Comparison of ENCODE assay signal across 8 cellular contexts in genomic region chr11:66313321-66314185, GRCh38.
A peak's percentile ranks its signal among the peaks of the same experiment; 100 is the strongest.
DNase-seq lines count a peak whose midpoint lies in the region; ATAC-seq and TF ChIP-seq lines count a peak whose summit lies in the region.

No MANE protein-coding gene starts in this region.

- peak overlapping the region; percentile 98 for H3K27ac Mint-ChIP-seq in activated naive CD8-positive, alpha-beta T cell
- peak overlapping the region; percentile 96 for H3K27ac Mint-ChIP-seq in stimulated activated effector memory CD8-positive, alpha-beta T cell treated with anti-CD3 and anti-CD28 coated beads, Interleukin-12 subunit alpha, Interleukin-12 subunit beta, amount 100 ng/mL, for 72 hours

- peak overlapping the region; percentile 9; the same call in 1 of the 2 replicates for H3K4me3 ChIP-seq in HEK293 (ENCODE audit: low read depth, low read length)
- H3K4me3 ChIP-seq in iPS-11a (ENCODE audit: low read depth, low read length) = peak overlapping the region; percentile 39

- no peak for TF ChIP-seq CTCF in HEK293 (tag by site-specific recombination; IDR thresholded peaks at IDR 0.05)

- H3K9me3 ChIP-seq in HEK293 (ENCODE audit: control insufficient read depth, insufficient read depth, low read depth, low read length) = no peaks in the 10 kb centered on the region

- H3K4me1 ChIP-seq in HEK293 (ENCODE audit: control insufficient read depth, insufficient read depth, low read length) = no peaks in the 10 kb centered on the region

- H3K9me3 Mint-ChIP-seq in activated naive CD8-positive, alpha-beta T cell (ENCODE audit: low read depth) = no peaks in the 10 kb centered on the region
- no peaks in the 10 kb centered on the region for H3K9me3 Mint-ChIP-seq in stimulated activated effector memory CD8-positive, alpha-beta T cell treated with anti-CD3 and anti-CD28 coated beads, Interleukin-12 subunit alpha, Interleukin-12 subunit beta, amount 100 ng/mL, for 72 hours

- H3K36me3 ChIP-seq in HEK293 (ENCODE audit: control insufficient read depth in 2 of 2, insufficient read depth in 1 of 2, low read length in 2 of 2) = no peaks in the 10 kb centered on the region

- no peak for ATAC-seq in stimulated activated effector memory CD8-positive, alpha-beta T cell treated with anti-CD3 and anti-CD28 coated beads, Interleukin-12 subunit alpha, Interleukin-12 subunit beta, amount 100 ng/mL, for 72 hours
- ATAC-seq in GM19463 (IDR thresholded peaks at IDR 0.05; ENCODE audit: unreplicated experiment) (no peak), HG03045 (IDR thresholded peaks at IDR 0.05; ENCODE audit: unreplicated experiment) (no peak), GM19351 (IDR thresholded peaks at IDR 0.05; ENCODE audit: unreplicated experiment) (no peak)

- H3K4me1 Mint-ChIP-seq in activated naive CD8-positive, alpha-beta T cell (ENCODE audit: low read depth) = peaks cover 46% of the 10 kb centered on the region
- peaks cover 51% of the 10 kb centered on the region for H3K4me1 Mint-ChIP-seq in stimulated activated effector memory CD8-positive, alpha-beta T cell treated with anti-CD3 and anti-CD28 coated beads, Interleukin-12 subunit alpha, Interleukin-12 subunit beta, amount 100 ng/mL, for 72 hours

- H3K27me3 Mint-ChIP-seq in activated naive CD8-positive, alpha-beta T cell = no peaks in the 10 kb centered on the region

- H3K4me3 Mint-ChIP-seq in activated naive CD8-positive, alpha-beta T cell = peak overlapping the region; percentile 95
- peak overlapping the region; percentile 88 for H3K4me3 Mint-ChIP-seq in stimulated activated effector memory CD8-positive, alpha-beta T cell treated with anti-CD3 and anti-CD28 coated beads, Interleukin-12 subunit alpha, Interleukin-12 subunit beta, amount 100 ng/mL, for 72 hours

- peak overlapping the region; percentile 41; the same call in 1 of the 2 replicates for H3K27ac ChIP-seq in HEK293 (ENCODE audit: extremely low read depth, low read depth, low read length)

- no peak for DNase-seq in stimulated activated effector memory CD8-positive, alpha-beta T cell treated with anti-CD3 and anti-CD28 coated beads, Interleukin-12 subunit alpha, Interleukin-12 subunit beta, amount 100 ng/mL, for 72 hours (ENCODE audit: low spot score in 2 of 2)
- no peak for DNase-seq in NCI-H526 (lab: John Stamatoyannopoulos, UW)

- POLR2A ChIA-PET in HEK293 (lab: Yijun Ruan, JAX) = interaction anchor here (1.0 to 2.2 kb wide), 13 partner anchors 11 to 303 kb away, joined by 3 to 32 read pairs (median 6); partner anchors contain the start of genes BRMS1, RAB1B, RBM14 and RIN1

- H3K36me3 Mint-ChIP-seq in activated naive CD8-positive, alpha-beta T cell = peaks cover 2% of the 10 kb centered on the region
- H3K36me3 Mint-ChIP-seq in stimulated activated effector memory CD8-positive, alpha-beta T cell treated with anti-CD3 and anti-CD28 coated beads, Interleukin-12 subunit alpha, Interleukin-12 subunit beta, amount 100 ng/mL, for 72 hours = no peaks in the 10 kb centered on the region

- CTCF ChIA-PET in HEK293 (lab: Yijun Ruan, JAX) = interaction anchor here (0.5 to 3.4 kb wide), 16 partner anchors 9 to 424 kb away, joined by 3 to 29 read pairs (median 12); partner anchors contain the start of genes B4GAT1 and BRMS1

TF ChIP-seq in HEK293, 187 proteins besides CTCF, POLR2A, EP300 and RAD21:
- peak; percentile 8; the same call in 1 of the 2 replicates for TF ChIP-seq ZNF335 (tag by site-specific recombination; conservative IDR thresholded peaks at IDR 0.05)
- no peak for TF ChIP-seq ZNF48 (tag by site-specific recombination; IDR thresholded peaks at IDR 0.05)
- no peak for TF ChIP-seq KLF1 (tag by site-specific recombination; IDR thresholded peaks at IDR 0.05)
- TF ChIP-seq KLF7 (tag by site-specific recombination; IDR thresholded peaks at IDR 0.05; ENCODE audit: borderline replicate concordance) = no peak
- no peak for TF ChIP-seq ZNF202 (tag by site-specific recombination; IDR thresholded peaks at IDR 0.05; ENCODE audit: borderline replicate concordance)
- 0 out of 2 replicates have a peak, but pooled peaks have one; percentile 28 for TF ChIP-seq SP7 (tag by site-specific recombination; IDR thresholded peaks at IDR 0.05)
- TF ChIP-seq ZFHX2 (tag by site-specific recombination; conservative IDR thresholded peaks at IDR 0.05) = 0 out of 2 replicates have a peak, but pooled peaks have one; percentile 18
- peak; percentile 49; the same call in 1 of the 2 replicates for TF ChIP-seq GLIS2 (tag by site-specific recombination; IDR thresholded peaks at IDR 0.05)
- 0 out of 2 replicates have a peak, but pooled peaks have one; percentile 21 for TF ChIP-seq ZBTB48 (tag by site-specific recombination; IDR thresholded peaks at IDR 0.05)
- TF ChIP-seq ZNF513 (tag by site-specific recombination; IDR thresholded peaks at IDR 0.05) = no peak
- no peak for TF ChIP-seq ZNF449 (tag by site-specific recombination; IDR thresholded peaks at IDR 0.05)
